In the genomic region with DNA sequence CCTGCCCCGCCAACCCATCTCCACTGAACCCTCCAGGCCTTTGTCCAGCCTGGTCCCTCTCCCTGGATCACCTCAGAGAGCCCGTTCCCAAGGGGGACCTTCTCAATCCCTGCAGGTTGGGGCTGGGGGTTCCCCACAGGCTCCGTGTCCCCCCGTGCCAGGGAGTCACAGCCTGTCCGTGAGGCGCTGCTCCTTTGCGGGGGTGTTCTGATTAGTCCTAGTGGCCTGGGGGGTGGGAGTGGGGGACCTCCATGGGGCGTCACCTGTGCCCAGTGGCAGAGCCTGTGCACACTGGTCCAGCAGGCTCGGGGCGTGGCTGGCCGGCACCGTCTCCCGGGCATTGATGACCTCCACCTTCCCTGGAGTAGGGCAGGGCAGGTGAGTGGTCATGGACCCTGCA, we compare ENCODE assay signal across 21 cellular contexts. TPM values are rescaled to one million over a fixed set of nuclear protein-coding genes. Genes with fewer than 3 reads are reported as not detected.
DNase-seq lines count a peak whose midpoint lies in the region; ATAC-seq and TF ChIP-seq lines count a peak whose summit lies in the region.
"Had no signal": no experiment of that assay in that cellular context is flagged by ENCODE, and none has a peak within 500 bp of the region (broad histone marks: within the 10 kb centered on the region; RNA-seq: fewer than 3 reads in every experiment).

No MANE protein-coding gene starts in this region.

- TF ChIP-seq CTCF in GM10248 (IDR thresholded peaks at IDR 0.05; ENCODE audit: control extremely low read depth, extremely low read depth, low read depth, missing control alignments) (no peak), neural crest cell (conservative IDR thresholded peaks at IDR 0.05) (no peak)
- TF ChIP-seq CTCF in activated CD8-positive, alpha-beta T cell treated with anti-CD3 and anti-CD28 coated beads for 36 hours (IDR thresholded peaks at IDR 0.05): no peak

- H3K4me3 Mint-ChIP-seq in neural crest cell: no peak overlapping the region
- no peak overlapping the region for H3K4me3 Mint-ChIP-seq in stimulated activated effector memory CD8-positive, alpha-beta T cell treated with anti-CD3 and anti-CD28 coated beads, Interleukin-12 subunit alpha, Interleukin-12 subunit beta, amount 100 ng/mL, for 72 hours
- no peak overlapping the region for H3K4me3 Mint-ChIP-seq in activated CD8-positive, alpha-beta T cell treated with anti-CD3 and anti-CD28 coated beads for 36 hours
- H3K4me3 Mint-ChIP-seq: CD4-positive, alpha-beta memory T cell; H9 had no signal

- intact Hi-C loops in activated CD8-positive, alpha-beta T cell treated with anti-CD3 and anti-CD28 coated beads for 36 hours (cut with micrococcal nuclease): loop anchor here (10.0 kb wide), 1 partner anchor 48 kb away; a partner anchor contains a TSS

- CTCF ChIA-PET in GM10248 (lab: Yijun Ruan, JAX): interaction anchor here (1.1 to 5.4 kb wide), 4 partner anchors 12 to 68 kb away, joined by 3 to 67 read pairs (median 13); a partner anchor contains a TSS
- CTCF ChIA-PET in activated CD8-positive, alpha-beta T cell treated with anti-CD3 and anti-CD28 coated beads for 36 hours (lab: Charles Lee): interaction anchor here (0.8 to 0.9 kb wide), 2 partner anchors 9 to 43 kb away, joined by 3 to 4 read pairs; no protein-coding TSS in a partner anchor

- no peaks in the 10 kb centered on the region for H3K4me1 Mint-ChIP-seq in neural crest cell
- H3K4me1 Mint-ChIP-seq in stimulated activated effector memory CD8-positive, alpha-beta T cell treated with anti-CD3 and anti-CD28 coated beads, Interleukin-12 subunit alpha, Interleukin-12 subunit beta, amount 100 ng/mL, for 72 hours: peaks cover 6% of the 10 kb centered on the region
- H3K4me1 Mint-ChIP-seq in activated CD8-positive, alpha-beta T cell treated with anti-CD3 and anti-CD28 coated beads for 36 hours (ENCODE audit: low read depth): no peaks in the 10 kb centered on the region

- peaks cover 2% of the 10 kb centered on the region for H3K9me3 Mint-ChIP-seq in neural crest cell
- H3K9me3 Mint-ChIP-seq in stimulated activated effector memory CD8-positive, alpha-beta T cell treated with anti-CD3 and anti-CD28 coated beads, Interleukin-12 subunit alpha, Interleukin-12 subunit beta, amount 100 ng/mL, for 72 hours: no peaks in the 10 kb centered on the region
- H3K9me3 Mint-ChIP-seq in activated CD8-positive, alpha-beta T cell treated with anti-CD3 and anti-CD28 coated beads for 36 hours: no peaks in the 10 kb centered on the region
- H3K9me3 Mint-ChIP-seq: H9 had no signal

- ATAC-seq in esophagus mucosa (peak; percentile 14), GM21737 (IDR thresholded peaks at IDR 0.05; ENCODE audit: unreplicated experiment) (no peak), HG03571 (IDR thresholded peaks at IDR 0.05; ENCODE audit: unreplicated experiment) (no peak), HG02885 (IDR thresholded peaks at IDR 0.05; ENCODE audit: poor library complexity, unreplicated experiment) (no peak)
- ATAC-seq in stimulated activated effector memory CD8-positive, alpha-beta T cell treated with anti-CD3 and anti-CD28 coated beads, Interleukin-12 subunit alpha, Interleukin-12 subunit beta, amount 100 ng/mL, for 72 hours: no peak
- no peak for ATAC-seq in activated CD8-positive, alpha-beta T cell treated with anti-CD3 and anti-CD28 coated beads for 36 hours
- ATAC-seq: GM12878, HCT116 had no signal

- DNase-seq in GM10248 (ENCODE audit: extremely low spot score): peak; percentile 10
- no peak for DNase-seq in neural crest cell (ENCODE audit: low read depth, low spot score)
- DNase-seq in stimulated activated effector memory CD8-positive, alpha-beta T cell treated with anti-CD3 and anti-CD28 coated beads, Interleukin-12 subunit alpha, Interleukin-12 subunit beta, amount 100 ng/mL, for 72 hours (ENCODE audit: low spot score in 2 of 2): no peak
- no peak for DNase-seq in activated CD8-positive, alpha-beta T cell treated with anti-CD3 and anti-CD28 coated beads for 36 hours
- DNase-seq: C1 segment of cervical spinal cord; Calu3; CD4-positive, alpha-beta memory T cell; COR-L47; DMS153; DND-41; GM23248; H9 had no signal

- no peaks in the 10 kb centered on the region for H3K36me3 Mint-ChIP-seq in neural crest cell (ENCODE audit: low read depth)
- H3K36me3 Mint-ChIP-seq in stimulated activated effector memory CD8-positive, alpha-beta T cell treated with anti-CD3 and anti-CD28 coated beads, Interleukin-12 subunit alpha, Interleukin-12 subunit beta, amount 100 ng/mL, for 72 hours: no peaks in the 10 kb centered on the region
- H3K36me3 Mint-ChIP-seq in activated CD8-positive, alpha-beta T cell treated with anti-CD3 and anti-CD28 coated beads for 36 hours (ENCODE audit: low read depth): no peaks in the 10 kb centered on the region
- H3K36me3 Mint-ChIP-seq: CD4-positive, alpha-beta memory T cell had no signal

- POLR2A ChIA-PET in GM10248 (lab: Yijun Ruan, JAX): no interaction called here
- POLR2A ChIA-PET in activated CD8-positive, alpha-beta T cell treated with anti-CD3 and anti-CD28 coated beads for 36 hours (lab: Charles Lee): no interaction called here

- no peaks in the 10 kb centered on the region for H3K27me3 Mint-ChIP-seq in neural crest cell (ENCODE audit: low read depth)
- H3K27me3 Mint-ChIP-seq in activated CD8-positive, alpha-beta T cell treated with anti-CD3 and anti-CD28 coated beads for 36 hours: no peaks in the 10 kb centered on the region

- H3K27ac Mint-ChIP-seq in neural crest cell (ENCODE audit: unreplicated experiment): peak overlapping the region; percentile 35
- peak overlapping the region; percentile 58 for H3K27ac Mint-ChIP-seq in stimulated activated effector memory CD8-positive, alpha-beta T cell treated with anti-CD3 and anti-CD28 coated beads, Interleukin-12 subunit alpha, Interleukin-12 subunit beta, amount 100 ng/mL, for 72 hours
- H3K27ac Mint-ChIP-seq in activated CD8-positive, alpha-beta T cell treated with anti-CD3 and anti-CD28 coated beads for 36 hours: no peak overlapping the region

RNA-seq across cellular contexts. Expression of a gene that starts 11.6 kb away (rescaled TPM):
- total RNA-seq in esophagus mucosa: 5.0 TPM
- 0.56 and 0.59 TPM in 2 replicates for total RNA-seq in neural crest cell
- not detected for total RNA-seq in activated CD8-positive, alpha-beta T cell treated with anti-CD3 and anti-CD28 coated beads for 36 hours
- total RNA-seq: A172; A673; CD4-positive, alpha-beta memory T cell; GM12878; H1 had no signal

RNA-seq across cellular contexts. Expression of a gene that starts 37.4 kb away (rescaled TPM):
- total RNA-seq in esophagus mucosa (33.4 TPM), neural crest cell (121 and 123 TPM in 2 replicates)
- total RNA-seq in activated CD8-positive, alpha-beta T cell treated with anti-CD3 and anti-CD28 coated beads for 36 hours: 10 to 100 TPM; 38.9 to 39.0 TPM

RNA-seq across cellular contexts. Expression of a gene that starts 51.9 kb away (rescaled TPM):
- 1.4 TPM for total RNA-seq in esophagus mucosa
- 0.37 and 0.66 TPM in 2 replicates for total RNA-seq in neural crest cell
- total RNA-seq in activated CD8-positive, alpha-beta T cell treated with anti-CD3 and anti-CD28 coated beads for 36 hours: under 1 TPM; 0.65 to 0.95 TPM
- total RNA-seq: GM23248 had no signal
